In genomic region chr1:120182176-120182707, GRCh38 we compare ENCODE assay signal across 8 cellular contexts. TPM values are rescaled to one million over a fixed set of nuclear protein-coding genes. Genes with fewer than 3 reads are reported as not detected.
DNase-seq lines count a peak whose midpoint lies in the region; ATAC-seq and TF ChIP-seq lines count a peak whose summit lies in the region.
"Not testable (repeated sequence)": the region's sequence is repeated elsewhere in the genome, so short reads cannot be mapped to it uniquely, and the experiment has no call there.

No MANE protein-coding gene starts in this region.

- in situ Hi-C loops in GM23248 (cut with MboI), result not testable (repeated sequence)

- not testable (repeated sequence) for H2AFZ ChIP-seq in GM23248; osteoblast (ENCODE audit: low read length)
- 0 out of 2 replicates have a peak overlapping the region, but pooled peaks have one; percentile 19 for H2AFZ ChIP-seq in Loucy (ENCODE audit: low read length)

- CTCF ChIA-PET in activated CD8-positive, alpha-beta memory T cell treated with anti-CD3 and anti-CD28 coated beads, Interleukin-2, amount 10 ng/mL, durations not matched to agents 7 days and 5 days (lab: Charles Lee), result not testable (repeated sequence)

- not testable (repeated sequence) for H3K79me2 ChIP-seq in GM23248 (ENCODE audit: insufficient read depth); Loucy (ENCODE audit: insufficient read depth, low read length); osteoblast (ENCODE audit: insufficient read depth, low read length)

- WGBS in GM23248 (ENCODE audit: low coverage in 1 of 2, low lambda C conversion rate in 2 of 2, missing lambda C conversion rate in 2 of 2), 2 experiments, result 22 to 24% methylated on average over 2 of the region's 2 CpGs

- peaks cover 20% of the 10 kb centered on the region for H3K4me1 ChIP-seq in GM23248 (ENCODE audit: insufficient read depth)
- H3K4me1 ChIP-seq in Loucy (ENCODE audit: insufficient read depth, low read length, poor library complexity, severe bottlenecking); RWPE2 (ENCODE audit: insufficient read depth, poor library complexity, severe bottlenecking): not testable (repeated sequence)
- peaks cover 20% of the 10 kb centered on the region for H3K4me1 ChIP-seq in osteoblast (ENCODE audit: insufficient read depth, low read length)

- H3F3A ChIP-seq in GM23248 (ENCODE audit: insufficient read depth), result peaks cover 21% of the 10 kb centered on the region
- H3F3A ChIP-seq in Loucy (ENCODE audit: low read depth), result not testable (repeated sequence)

- peak overlapping the region; percentile 37; the same call in 1 of the 2 replicates for H3K27ac ChIP-seq in GM23248
- H3K27ac ChIP-seq in RWPE2 (ENCODE audit: poor library complexity, severe bottlenecking), result not testable (repeated sequence)
- H3K27ac ChIP-seq in osteoblast (ENCODE audit: low read depth, low read length), result peak overlapping the region; percentile 51

- ATAC-seq in RWPE2 (ENCODE audit: low read depth) (peak; percentile 51), esophagus mucosa (peak; percentile 44)
- ATAC-seq in activated CD8-positive, alpha-beta memory T cell treated with anti-CD3 and anti-CD28 coated beads, Interleukin-2, amount 10 ng/mL, durations not matched to agents 7 days and 5 days, result peak; percentile 39
- ATAC-seq in activated naive CD8-positive, alpha-beta T cell treated with anti-CD3 and anti-CD28 coated beads, Interleukin-2, amount 50 U/mL, for 24 hours, result peak; percentile 69
- peak; percentile 78 for ATAC-seq in stimulated activated naive CD8-positive, alpha-beta T cell treated with anti-CD3 and anti-CD28 coated beads, Interleukin-15, amount 100 ng/mL, for 72 hours

- H3K4me2 ChIP-seq in GM23248 (ENCODE audit: unreplicated experiment); Loucy (ENCODE audit: low read depth, low read length, poor library complexity, severe bottlenecking); osteoblast (ENCODE audit: insufficient read depth, low read length): not testable (repeated sequence)

- not testable (repeated sequence) for H3K27ac Mint-ChIP-seq in activated CD8-positive, alpha-beta memory T cell treated with anti-CD3 and anti-CD28 coated beads, Interleukin-2, amount 10 ng/mL, durations not matched to agents 7 days and 5 days; activated naive CD8-positive, alpha-beta T cell treated with anti-CD3 and anti-CD28 coated beads, Interleukin-2, amount 50 U/mL, for 24 hours; stimulated activated naive CD8-positive, alpha-beta T cell treated with anti-CD3 and anti-CD28 coated beads, Interleukin-15, amount 100 ng/mL, for 72 hours

- not testable (repeated sequence) for TF ChIP-seq CTCF in Loucy (conservative IDR thresholded peaks at IDR 0.05; ENCODE audit: low read length); RWPE2 (IDR thresholded peaks at IDR 0.05; ENCODE audit: poor library complexity, severe bottlenecking); osteoblast (IDR thresholded peaks at IDR 0.05; ENCODE audit: extremely low read depth, low read depth, low read length)

- not testable (repeated sequence) for H3K36me3 Mint-ChIP-seq in activated CD8-positive, alpha-beta memory T cell treated with anti-CD3 and anti-CD28 coated beads, Interleukin-2, amount 10 ng/mL, durations not matched to agents 7 days and 5 days; activated naive CD8-positive, alpha-beta T cell treated with anti-CD3 and anti-CD28 coated beads, Interleukin-2, amount 50 U/mL, for 24 hours (ENCODE audit: low read depth)

- not testable (repeated sequence) for H4K20me1 ChIP-seq in GM23248 (ENCODE audit: insufficient read depth); Loucy (ENCODE audit: insufficient read depth, low read length, poor library complexity, severe bottlenecking); osteoblast (ENCODE audit: insufficient read depth, low read length)

- not testable (repeated sequence) for H3K4me3 ChIP-seq in GM23248; Loucy (ENCODE audit: low read length, poor library complexity, severe bottlenecking); RWPE2 (ENCODE audit: severe bottlenecking); osteoblast (ENCODE audit: insufficient read depth, low read length)

- not testable (repeated sequence) for H3K4me3 Mint-ChIP-seq in activated CD8-positive, alpha-beta memory T cell treated with anti-CD3 and anti-CD28 coated beads, Interleukin-2, amount 10 ng/mL, durations not matched to agents 7 days and 5 days; activated naive CD8-positive, alpha-beta T cell treated with anti-CD3 and anti-CD28 coated beads, Interleukin-2, amount 50 U/mL, for 24 hours; stimulated activated naive CD8-positive, alpha-beta T cell treated with anti-CD3 and anti-CD28 coated beads, Interleukin-15, amount 100 ng/mL, for 72 hours

- H3K36me3 ChIP-seq in GM23248 (ENCODE audit: low read depth); Loucy (ENCODE audit: insufficient read depth, low read length); RWPE2 (ENCODE audit: low read depth); osteoblast (ENCODE audit: insufficient read depth, low read length): not testable (repeated sequence)

- not testable (repeated sequence) for H3K9me3 Mint-ChIP-seq in activated CD8-positive, alpha-beta memory T cell treated with anti-CD3 and anti-CD28 coated beads, Interleukin-2, amount 10 ng/mL, durations not matched to agents 7 days and 5 days (ENCODE audit: low read depth); activated naive CD8-positive, alpha-beta T cell treated with anti-CD3 and anti-CD28 coated beads, Interleukin-2, amount 50 U/mL, for 24 hours; stimulated activated naive CD8-positive, alpha-beta T cell treated with anti-CD3 and anti-CD28 coated beads, Interleukin-15, amount 100 ng/mL, for 72 hours

- not testable (repeated sequence) for DNase-seq in GM23248; RWPE2 (ENCODE audit: low spot score); activated naive CD8-positive, alpha-beta T cell treated with anti-CD3 and anti-CD28 coated beads, Interleukin-2, amount 50 U/mL, for 24 hours; osteoblast (ENCODE audit: insufficient read length, low spot score, missing footprints); stimulated activated naive CD8-positive, alpha-beta T cell treated with anti-CD3 and anti-CD28 coated beads, Interleukin-15, amount 100 ng/mL, for 72 hours
- DNase-seq in activated CD8-positive, alpha-beta memory T cell treated with anti-CD3 and anti-CD28 coated beads, Interleukin-2, amount 10 ng/mL, durations not matched to agents 7 days and 5 days, result peak; percentile 49

- not testable (repeated sequence) for H3K9me3 ChIP-seq in GM23248 (ENCODE audit: low read depth); Loucy (ENCODE audit: insufficient read depth, low read depth, low read length); RWPE2 (ENCODE audit: severe bottlenecking); osteoblast (ENCODE audit: low read depth, low read length)

- not testable (repeated sequence) for H3K4me1 Mint-ChIP-seq in activated CD8-positive, alpha-beta memory T cell treated with anti-CD3 and anti-CD28 coated beads, Interleukin-2, amount 10 ng/mL, durations not matched to agents 7 days and 5 days; activated naive CD8-positive, alpha-beta T cell treated with anti-CD3 and anti-CD28 coated beads, Interleukin-2, amount 50 U/mL, for 24 hours; stimulated activated naive CD8-positive, alpha-beta T cell treated with anti-CD3 and anti-CD28 coated beads, Interleukin-15, amount 100 ng/mL, for 72 hours

- not testable (repeated sequence) for H3K27me3 Mint-ChIP-seq in activated CD8-positive, alpha-beta memory T cell treated with anti-CD3 and anti-CD28 coated beads, Interleukin-2, amount 10 ng/mL, durations not matched to agents 7 days and 5 days; activated naive CD8-positive, alpha-beta T cell treated with anti-CD3 and anti-CD28 coated beads, Interleukin-2, amount 50 U/mL, for 24 hours; stimulated activated naive CD8-positive, alpha-beta T cell treated with anti-CD3 and anti-CD28 coated beads, Interleukin-15, amount 100 ng/mL, for 72 hours

- H3K27me3 ChIP-seq in GM23248 (replicated peaks; ENCODE audit: insufficient read depth); RWPE2 (ENCODE audit: insufficient read depth, poor library complexity, severe bottlenecking); osteoblast (ENCODE audit: insufficient read depth, low read length): not testable (repeated sequence)
- peaks cover 15% of the 10 kb centered on the region for H3K27me3 ChIP-seq in Loucy (ENCODE audit: insufficient read depth, low read length, poor library complexity, severe bottlenecking)

- H3K9ac ChIP-seq in GM23248; Loucy (ENCODE audit: low read depth, low read length, poor library complexity, severe bottlenecking): not testable (repeated sequence)

- not testable (repeated sequence) for H3K9me2 ChIP-seq in GM23248 (ENCODE audit: insufficient read depth); Loucy (replicated peaks; ENCODE audit: low read depth, low read length)

RNA-seq across cellular contexts. Expression of gene SEC22B, which starts 5.9 kb away (rescaled TPM):
- 62.1 and 68.1 TPM in 2 replicates for total RNA-seq in GM23248 (2014; rRNA removed; shearing (Covaris generic))
- 101 TPM in 2 replicates for polyA plus RNA-seq in GM23248 (2016; fragmentation: Nextera tagmentation; extraction: Ambion mirVana)
- total RNA-seq in activated CD8-positive, alpha-beta memory T cell treated with anti-CD3 and anti-CD28 coated beads, Interleukin-2, amount 10 ng/mL, durations not matched to agents 7 days and 5 days, result 10 to 100 TPM; 18.5 to 23.8 TPM
- 8.9 TPM for total RNA-seq in esophagus mucosa
- 95.2 and 118 TPM in 2 replicates for total RNA-seq in osteoblast
